ENCODE assay signal across 29 cellular contexts in the genomic region with DNA sequence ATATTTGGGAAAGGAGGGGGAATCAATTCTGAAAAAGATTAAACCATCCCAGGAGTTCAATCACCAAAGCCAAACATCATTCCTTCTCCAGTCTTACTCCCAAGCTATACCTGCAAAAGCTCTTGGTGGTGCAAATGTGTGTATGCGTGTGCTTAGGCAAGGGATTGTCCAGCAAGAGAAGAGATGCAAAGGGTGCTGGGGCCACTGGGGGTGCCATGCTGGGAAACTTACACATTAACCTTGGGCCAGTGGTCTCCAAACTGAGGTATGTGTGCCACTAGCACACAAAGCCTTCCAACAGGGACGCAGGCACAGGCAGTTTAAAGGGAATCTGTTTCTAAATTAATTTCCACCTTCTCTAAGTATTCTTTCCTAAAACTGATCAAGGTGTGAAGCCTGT.
"Had no signal": no experiment of that assay in that cellular context is flagged by ENCODE, and none has a peak within 500 bp of the region (broad histone marks: within the 10 kb centered on the region; RNA-seq: fewer than 3 reads in every experiment).

No MANE protein-coding gene starts in this region.

- H3K4me3 ChIP-seq: adrenal gland, ascending aorta, cardiac muscle cell had no signal

- H3K27me3 ChIP-seq: adrenal gland, ascending aorta, cardiac muscle cell had no signal

- H3K4me1 ChIP-seq: adrenal gland, ascending aorta had no signal

- DNase-seq: activated B cell treated with CpG ODN at 0.5 μM for 24 hours; activated CD4-positive, alpha-beta memory T cell treated with anti-CD3 and anti-CD28 coated beads for 36 hours; activated CD4-positive, alpha-beta T cell treated with anti-CD3 and anti-CD28 coated beads for 4 hours; activated CD4-positive, alpha-beta T cell treated with anti-CD3 and anti-CD28 coated beads, Interleukin-2, amount 10 ng/mL, durations not matched to agents 24 days and 14 days; activated CD4-positive, alpha-beta T cell treated with anti-CD3 and anti-CD28 coated beads, Interleukin-2, amount 50 U/mL, for 1 hour; activated CD4-positive, alpha-beta T cell treated with anti-CD3 and anti-CD28 coated beads, Interleukin-2, amount 50 U/mL, for 4 hours; activated CD4-positive, CD25-positive, alpha-beta regulatory T cell treated with anti-CD3 and anti-CD28 coated beads, Interleukin-2, amount 50 U/mL, for 72 hours; activated CD8-positive, alpha-beta memory T cell treated with anti-CD3 and anti-CD28 coated beads, Interleukin-2, amount 50 U/mL, for 4 hours; activated CD8-positive, alpha-beta T cell treated with anti-CD3 and anti-CD28 coated beads for 36 hours; activated effector memory CD4-positive, alpha-beta T cell treated with anti-CD3 and anti-CD28 coated beads, Interleukin-2, amount 50 U/mL, for 16 hours; activated gamma-delta T cell treated with Interleukin-2 at 50 U/mL for 16 hours; activated naive CD4-positive, alpha-beta T cell; activated naive CD4-positive, alpha-beta T cell treated with anti-CD3 and anti-CD28 coated beads for 36 hours; activated naive CD4-positive, alpha-beta T cell treated with anti-CD3 and anti-CD28 coated beads, Interleukin-2, amount 50 U/mL, for 16 hours; activated naive CD8-positive, alpha-beta T cell treated with anti-CD3 and anti-CD28 coated beads for 36 hours; activated T-cell treated with anti-CD3 and anti-CD28 coated beads for 4 hours; activated T-cell treated with anti-CD3 and anti-CD28 coated beads, Interleukin-2, amount 50 U/mL, for 1 hour; activated T-cell treated with anti-CD3 and anti-CD28 coated beads, Interleukin-2, amount 50 U/mL, for 4 hours; activated T-cell treated with anti-CD3 and anti-CD28 coated beads, Interleukin-2, amount 50 U/mL, for 72 hours; adrenal gland; amniotic stem cell; caudate nucleus; cerebellar nuclear complex; T-helper 1 cell; T-helper 2 cell; T-helper 9 cell had no signal

- H3K36me3 ChIP-seq: adrenal gland, cardiac muscle cell had no signal

- H3K27ac ChIP-seq: adrenal gland, ascending aorta, cardiac muscle cell, VCaP had no signal
